ENCODE assay signal across 2 cellular contexts in genomic region chr5:96641368-96641767, GRCh38.
A peak's percentile ranks its signal among the peaks of the same experiment; 100 is the strongest.
TF ChIP-seq lines count a peak whose summit lies in the region.

No MANE protein-coding gene starts in this region.

TF ChIP-seq in H1, 55 proteins besides CTCF, POLR2A, EP300 and RAD21:
- TF ChIP-seq POLR2AphosphoS5 (IDR thresholded peaks at IDR 0.05; ENCODE audit: low read depth, low read length) (no peak), HDAC2 (IDR thresholded peaks at IDR 0.05; ENCODE audit: borderline replicate concordance in 1 of 2, low read depth in 2 of 2, low read length in 2 of 2) (no peak), CTBP2 (IDR thresholded peaks at IDR 0.05; ENCODE audit: borderline replicate concordance, insufficient read depth, insufficient read length, low read length) (no peak), CHD7 (IDR thresholded peaks at IDR 0.05; ENCODE audit: insufficient replicate concordance, low read length) (no peak), RNF2 (IDR thresholded peaks at IDR 0.05; ENCODE audit: borderline replicate concordance, low read depth, low read length, missing control alignments, poor library complexity, severe bottlenecking) (no peak), HDAC6 (IDR thresholded peaks at IDR 0.05; ENCODE audit: low read depth, low read length) (no peak), BCL11A (IDR thresholded peaks at IDR 0.05; ENCODE audit: low read depth in 2 of 2, low read length in 2 of 2) (no peak), RBBP5 (IDR thresholded peaks at IDR 0.05; ENCODE audit: borderline replicate concordance, low read depth, low read length) (no peak), FOSL1 (IDR thresholded peaks at IDR 0.05; ENCODE audit: insufficient read depth, low read depth, low read length) (no peak), YY1 (IDR thresholded peaks at IDR 0.05; ENCODE audit: low read depth, low read length) (no peak), SUZ12 (IDR thresholded peaks at IDR 0.05; ENCODE audit: low read length) (no peak), TAF7 (optimal IDR thresholded peaks at IDR 0.05; ENCODE audit: borderline replicate concordance, low read depth, low read length) (no peak), NANOG (IDR thresholded peaks at IDR 0.05; ENCODE audit: insufficient read depth, low read depth, low read length, poor library complexity, severe bottlenecking) (no peak), EGR1 (IDR thresholded peaks at IDR 0.05; ENCODE audit: borderline replicate concordance, low read depth, low read length) (no peak), CEBPB (IDR thresholded peaks at IDR 0.05; ENCODE audit: low read depth, low read length) (no peak), TBP (IDR thresholded peaks at IDR 0.05; ENCODE audit: low read depth, low read length) (no peak), TEAD4 (IDR thresholded peaks at IDR 0.05; ENCODE audit: low read depth, low read length) (no peak), SAP30 (IDR thresholded peaks at IDR 0.05; ENCODE audit: insufficient read depth, insufficient replicate concordance, low read length) (no peak), KDM1A (IDR thresholded peaks at IDR 0.05; ENCODE audit: borderline replicate concordance, low read length) (no peak), RFX5 (IDR thresholded peaks at IDR 0.05; ENCODE audit: borderline replicate concordance, low read depth, low read length) (no peak)

TF ChIP-seq in HepG2, 621 proteins besides CTCF, POLR2A, EP300 and RAD21:
- TF ChIP-seq TFE3 (CRISPR knock-in tag; IDR thresholded peaks at IDR 0.05) (no peak), HNF4A (CRISPR knock-in tag; IDR thresholded peaks at IDR 0.05) (0 out of 2 replicates have a peak, but pooled peaks have one; percentile 18), FOXA1 (IDR thresholded peaks at IDR 0.05) (no peak), FOXA1 (CRISPR knock-in tag; IDR thresholded peaks at IDR 0.05) (0 out of 2 replicates have a peak, but pooled peaks have one; percentile 30), ZNF678 (CRISPR knock-in tag; IDR thresholded peaks at IDR 0.05) (no peak)
